ENCODE assay signal across 8 cellular contexts in the genomic region with DNA sequence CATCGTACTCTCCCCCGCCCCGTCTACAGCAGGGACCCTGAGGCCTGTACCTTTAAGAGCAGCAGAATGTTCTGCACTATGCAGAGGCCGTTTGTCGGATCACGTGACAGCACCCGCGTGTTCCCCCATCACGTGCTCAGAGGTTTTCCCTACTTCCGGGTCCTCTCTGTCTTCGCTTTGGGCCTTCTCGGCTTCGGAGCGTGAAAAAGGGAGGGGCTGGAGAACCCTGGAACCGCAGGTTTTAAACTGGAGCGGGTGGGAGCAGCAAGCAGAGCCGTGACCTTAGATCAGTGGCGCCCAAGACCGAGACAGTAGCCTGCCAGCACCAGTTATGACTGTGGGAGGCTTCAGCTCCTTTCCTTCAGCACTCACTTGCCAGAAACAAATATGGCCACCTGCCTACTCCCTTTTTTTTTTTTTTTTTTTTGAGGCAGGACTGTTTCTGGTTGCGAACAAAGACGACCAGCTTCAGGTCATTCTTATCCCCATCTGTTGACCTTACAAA. TPM values are rescaled to one million over a fixed set of nuclear protein-coding genes. Genes with fewer than 3 reads are reported as not detected.
DNase-seq lines count a peak whose midpoint lies in the region; ATAC-seq and TF ChIP-seq lines count a peak whose summit lies in the region.

A gene (minus strand): TSS at position 105 of the 505 bp plus-strand sequence. CDS start 315 bp downstream, outside the sequence.

- H3K36me3 ChIP-seq in BE2C (peaks cover 8% of the 10 kb centered on the region; the same call in 1 of the 2 replicates), colonic mucosa (no peaks in the 10 kb centered on the region)

- H3K27me3 ChIP-seq in BE2C, result no peaks in the 10 kb centered on the region
- no peaks in the 10 kb centered on the region for H3K27me3 ChIP-seq in colonic mucosa
- no peaks in the 10 kb centered on the region for H3K27me3 ChIP-seq in layer of hippocampus (ENCODE audit: control insufficient read depth, insufficient read depth, low read length)

- no peaks in the 10 kb centered on the region for H3K9me3 Mint-ChIP-seq in activated CD4-positive, alpha-beta T cell treated with anti-CD3 and anti-CD28 coated beads, Interleukin-2, amount 10 ng/mL, durations not matched to agents 24 days and 14 days

- H3K27ac ChIP-seq in colonic mucosa (peak within 1 kb of the TSS; percentile 86), layer of hippocampus (ENCODE audit: low read depth, low read length) (peak within 1 kb of the TSS; percentile 98)

- H3K4me1 Mint-ChIP-seq in activated CD4-positive, alpha-beta T cell treated with anti-CD3 and anti-CD28 coated beads, Interleukin-2, amount 10 ng/mL, durations not matched to agents 24 days and 14 days, result peaks cover 59% of the 10 kb centered on the region

- H3K27ac Mint-ChIP-seq in activated CD4-positive, alpha-beta T cell treated with anti-CD3 and anti-CD28 coated beads, Interleukin-2, amount 10 ng/mL, durations not matched to agents 24 days and 14 days, result peak within 1 kb of the TSS; percentile 100

- peaks cover 28% of the 10 kb centered on the region for H3K36me3 Mint-ChIP-seq in activated CD4-positive, alpha-beta T cell treated with anti-CD3 and anti-CD28 coated beads, Interleukin-2, amount 10 ng/mL, durations not matched to agents 24 days and 14 days (ENCODE audit: low read depth)

- H3K9ac ChIP-seq in colonic mucosa (ENCODE audit: low read depth in 2 of 2, low read length in 2 of 2), result peak within 1 kb of the TSS; percentile 92 to 99

- DNase-seq in BE2C (peak; percentile 92), GM19240 (ENCODE audit: insufficient read length, low spot score) (peak; percentile 97), NCI-H526 treated with DMSO at 0.1 percent for 48 hours (lab: John Stamatoyannopoulos, UW) (peak; percentile 90), colonic mucosa (peak; percentile 96)
- peak; percentile 96 for DNase-seq in activated CD4-positive, alpha-beta T cell treated with anti-CD3 and anti-CD28 coated beads, Interleukin-2, amount 10 ng/mL, durations not matched to agents 24 days and 14 days
- peak; percentile 52 to 77 (median 70) for DNase-seq in stimulated activated CD4-positive, alpha-beta T cell treated with anti-CD3 and anti-CD28 coated beads, Interleukin-1b, Interleukin-23, amount 100 ng/mL, for 24 hours (ENCODE audit: low read depth in 4 of 4, low spot score in 1 of 4)

- no peaks in the 10 kb centered on the region for H3K9me3 ChIP-seq in BE2C
- H3K9me3 ChIP-seq in colonic mucosa, result no peaks in the 10 kb centered on the region

- H3K4me1 ChIP-seq in BE2C (no peaks in the 10 kb centered on the region), colonic mucosa (no peaks in the 10 kb centered on the region)

- intact Hi-C loops in activated CD4-positive, alpha-beta T cell treated with anti-CD3 and anti-CD28 coated beads, Interleukin-2, amount 10 ng/mL, durations not matched to agents 24 days and 14 days (cut with micrococcal nuclease), result loop anchor here (1.0 kb wide), 1 partner anchor 280 kb away; no protein-coding TSS in a partner anchor
- intact Hi-C loops in colonic mucosa (cut with DNase I), result no loop called here

- H3K4me3 ChIP-seq in BE2C (ENCODE audit: low read depth, low read length) (peak within 1 kb of the TSS; percentile 97), colonic mucosa (peak within 1 kb of the TSS; percentile 93)

- TF ChIP-seq CTCF in BE2C (IDR thresholded peaks at IDR 0.05; ENCODE audit: low read depth, low read length) (no peak), colonic mucosa (IDR thresholded peaks at IDR 0.05) (no peak)

- H3K4me3 Mint-ChIP-seq in activated CD4-positive, alpha-beta T cell treated with anti-CD3 and anti-CD28 coated beads, Interleukin-2, amount 10 ng/mL, durations not matched to agents 24 days and 14 days, result peak within 1 kb of the TSS; percentile 97

- ATAC-seq in HG03460 (IDR thresholded peaks at IDR 0.05; ENCODE audit: unreplicated experiment), result peak; percentile 52

- no peaks in the 10 kb centered on the region for H3K27me3 Mint-ChIP-seq in activated CD4-positive, alpha-beta T cell treated with anti-CD3 and anti-CD28 coated beads, Interleukin-2, amount 10 ng/mL, durations not matched to agents 24 days and 14 days

RNA-seq across cellular contexts. Expression of the gene that starts here (rescaled TPM):
- polyA plus RNA-seq in BE2C (2012; ENCODE audit: insufficient read depth, insufficient read length, low read depth), result 52.3 TPM
- total RNA-seq in activated CD4-positive, alpha-beta T cell treated with anti-CD3 and anti-CD28 coated beads, Interleukin-2, amount 10 ng/mL, durations not matched to agents 24 days and 14 days, result 26.1 and 27.7 TPM in 2 replicates
- 100 to 1,000 TPM; 101 to 123 TPM for total RNA-seq in colonic mucosa

Comparison
In these comparisons a context has a peak if more than half of its experiments do, and no peak if none do; other contexts are left out.
1. Peak in every context shown above with its lines: DNase-seq, ATAC-seq, H3K4me3 ChIP-seq and H3K27ac ChIP-seq.